Comparison of ENCODE assay signal across 26 cellular contexts in genomic region chr4:58192217-58192616, GRCh38.
"Had no signal": no experiment of that assay in that cellular context is flagged by ENCODE, and none has a peak within 500 bp of the region (broad histone marks: within the 10 kb centered on the region; RNA-seq: fewer than 3 reads in every experiment).

No MANE protein-coding gene starts in this region.

- H3K9me3 Mint-ChIP-seq: neural crest cell had no signal

- H3K4me3 Mint-ChIP-seq: memory B cell; mesothelial cell of epicardium; naive B cell; natural killer cell treated with Interleukin-12 subunit alpha and Interleukin-12 subunit beta and Interleukin-15 and Interleukin-18, amount 100 ng/mL, for 72 hours; neural crest cell; stimulated activated naive CD8-positive, alpha-beta T cell treated with anti-CD3 and anti-CD28 coated beads, Interleukin-15, amount 100 ng/mL, for 72 hours had no signal

- H3K27ac ChIP-seq: coronary artery, parathyroid adenoma, right lobe of liver, suprapubic skin, transverse colon, vagina had no signal

- H3K79me2 ChIP-seq: parathyroid adenoma had no signal

- H3K27me3 Mint-ChIP-seq: memory B cell; naive B cell; natural killer cell treated with Interleukin-12 subunit alpha and Interleukin-12 subunit beta and Interleukin-15 and Interleukin-18, amount 100 ng/mL, for 72 hours; progenitor cell of endocrine pancreas; stimulated activated naive CD8-positive, alpha-beta T cell treated with anti-CD3 and anti-CD28 coated beads, Interleukin-15, amount 100 ng/mL, for 72 hours had no signal

- H3K4me3 ChIP-seq: coronary artery, lung, mucosa of descending colon, right lobe of liver, suprapubic skin, transverse colon, vagina had no signal

- H2AFZ ChIP-seq: parathyroid adenoma had no signal

- DNase-seq: dermis blood vessel endothelial cell; effector memory CD4-positive, alpha-beta T cell; hypothalamus; kidney; mucosa of descending colon; naive B cell; right lobe of liver; small intestine; stimulated activated CD4-positive, alpha-beta T cell treated with anti-CD3 and anti-CD28 coated beads, Interleukin-12 subunit alpha, Interleukin-12 subunit beta, amount 100 ng/mL, for 4 hours; stimulated activated CD4-positive, alpha-beta T cell treated with anti-CD3 and anti-CD28 coated beads, Interleukin-1b, Interleukin-23, amount 100 ng/mL, for 48 hours; stimulated activated CD4-positive, alpha-beta T cell treated with anti-CD3 and anti-CD28 coated beads, Interleukin-4, amount 100 ng/mL, for 1 hour; stimulated activated CD8-positive, alpha-beta memory T cell treated with anti-CD3 and anti-CD28 coated beads, Interleukin-4, amount 100 ng/mL, for 48 hours; stimulated activated naive CD4-positive, alpha-beta T cell; stimulated activated naive CD8-positive, alpha-beta T cell treated with anti-CD3 and anti-CD28 coated beads, Interleukin-15, amount 100 ng/mL, for 72 hours; transverse colon had no signal

- H3K27ac Mint-ChIP-seq: memory B cell; mesothelial cell of epicardium; naive B cell; natural killer cell treated with Interleukin-12 subunit alpha and Interleukin-12 subunit beta and Interleukin-15 and Interleukin-18, amount 100 ng/mL, for 72 hours; progenitor cell of endocrine pancreas; stimulated activated naive CD8-positive, alpha-beta T cell treated with anti-CD3 and anti-CD28 coated beads, Interleukin-15, amount 100 ng/mL, for 72 hours had no signal

- H3K36me3 ChIP-seq: right lobe of liver, suprapubic skin, transverse colon, vagina had no signal

- H3K36me3 Mint-ChIP-seq: memory B cell; mesothelial cell of epicardium; naive B cell; natural killer cell treated with Interleukin-12 subunit alpha and Interleukin-12 subunit beta and Interleukin-15 and Interleukin-18, amount 100 ng/mL, for 72 hours had no signal

- H3K4me1 ChIP-seq: parathyroid adenoma, right lobe of liver, suprapubic skin, transverse colon, vagina had no signal

- H3K27me3 ChIP-seq: right lobe of liver, suprapubic skin, transverse colon, vagina had no signal

- H3K4me1 Mint-ChIP-seq: memory B cell; naive B cell; neural crest cell; stimulated activated naive CD8-positive, alpha-beta T cell treated with anti-CD3 and anti-CD28 coated beads, Interleukin-15, amount 100 ng/mL, for 72 hours had no signal

- H3K9ac ChIP-seq: parathyroid adenoma had no signal

- H3K9me3 ChIP-seq: mucosa of descending colon, right lobe of liver, suprapubic skin, transverse colon, vagina had no signal

- ATAC-seq: left lobe of liver; mucosa of descending colon; natural killer cell treated with Interleukin-12 subunit alpha and Interleukin-12 subunit beta and Interleukin-15 and Interleukin-18, amount 100 ng/mL, for 72 hours; right lobe of liver; stimulated activated naive CD8-positive, alpha-beta T cell treated with anti-CD3 and anti-CD28 coated beads, Interleukin-15, amount 100 ng/mL, for 72 hours had no signal
